ENCODE assay signal across 1 cellular context in genomic region chr1:229991104-229991513, GRCh38.
TF ChIP-seq lines count a peak whose summit lies in the region.

No MANE protein-coding gene starts in this region.

TF ChIP-seq in SK-N-SH, 30 proteins besides CTCF, POLR2A, EP300 and RAD21 (continued from another document):
- TF ChIP-seq EZH2phosphoT487 (IDR thresholded peaks at IDR 0.05; ENCODE audit: borderline replicate concordance, low read depth): no peak
